8 cellular contexts compared by ENCODE assay signal in genomic region chr17:7989781-7990655, GRCh38. TPM values are rescaled to one million over a fixed set of nuclear protein-coding genes. Genes with fewer than 3 reads are reported as not detected.
A peak's percentile ranks its signal among the peaks of the same experiment; 100 is the strongest.
DNase-seq lines count a peak whose midpoint lies in the region; ATAC-seq and TF ChIP-seq lines count a peak whose summit lies in the region.

No MANE protein-coding gene starts in this region.

- H3K36me3 ChIP-seq in HCT116 (ENCODE audit: control insufficient read depth in 1 of 2, insufficient read depth in 2 of 2, low read length in 2 of 2) (no peaks in the 10 kb centered on the region), sigmoid colon (no peaks in the 10 kb centered on the region)

- H3K79me2 ChIP-seq in HCT116 (ENCODE audit: insufficient read depth, low read length), result no peaks in the 10 kb centered on the region

- H3K27ac ChIP-seq in HCT116 (ENCODE audit: low read depth, low read length) (peak overlapping the region; percentile 57; the same call in 1 of the 2 replicates), sigmoid colon (peak overlapping the region; percentile 9 to 62 (median 20))

- H3K9me3 ChIP-seq in HCT116 (ENCODE audit: control insufficient read depth in 1 of 2, insufficient read depth in 1 of 2, low read depth in 1 of 2, low read length in 2 of 2) (no peaks in the 10 kb centered on the region), sigmoid colon (no peaks in the 10 kb centered on the region)

- TF ChIP-seq RAD21 in HCT116 (IDR thresholded peaks at IDR 0.05; ENCODE audit: low read depth), result peak; percentile 69

- RAD21 ChIA-PET in HCT116 (lab: Charles Lee; ENCODE audit: low non-redundant PET in 1 of 2, low total read pairs in 2 of 2, uncharacterized antibody in 2 of 2, unreplicated experiment in 2 of 2), result interaction anchor here (0.6 to 1.4 kb wide), 5 partner anchors 26 to 290 kb away, joined by 3 to 7 read pairs (median 4); no protein-coding TSS in a partner anchor

- peaks cover 10 to 29% of the 10 kb centered on the region in 2 experiments for H3K4me1 ChIP-seq in HCT116 (ENCODE audit: control insufficient read depth in 1 of 2, insufficient read depth in 2 of 2, low read length in 2 of 2)
- H3K4me1 ChIP-seq in sigmoid colon, result peaks cover 0 to 12% (median 8%) of the 10 kb centered on the region in 4 donors

- CTCF ChIA-PET in HCT116 (lab: Charles Lee), result interaction anchor here (0.6 to 3.0 kb wide), 23 partner anchors 9 to 246 kb away, joined by 3 to 47 read pairs (median 4); partner anchors contain the start of genes CHD3, CNTROB, GUCY2D and NAA38

- intact Hi-C loops in HCT116 (cut with micrococcal nuclease) (loop anchor here (2.0 to 5.0 kb wide), 3 partner anchors 52 to 248 kb away; no protein-coding TSS in a partner anchor), sigmoid colon (cut with DNase I) (loop anchor here (1.0 to 10.0 kb wide), 4 partner anchors 78 to 245 kb away; no protein-coding TSS in a partner anchor)

- TF ChIP-seq CTCF in HCT116 (IDR thresholded peaks at IDR 0.05 in 2 of 3, conservative IDR thresholded peaks at IDR 0.05 in 1 of 3; ENCODE audit: borderline replicate concordance in 1 of 3, insufficient read depth in 1 of 3, low read depth in 2 of 3, low read length in 2 of 3), result peak; percentile 83 to 94 (median 90)
- peak; percentile 90 to 98 (median 94) for TF ChIP-seq CTCF in sigmoid colon (IDR thresholded peaks at IDR 0.05)

- no peak for TF ChIP-seq EP300 in sigmoid colon (IDR thresholded peaks at IDR 0.05)

- no peaks in the 10 kb centered on the region for H4K20me1 ChIP-seq in HCT116 (ENCODE audit: insufficient read depth)

- H3K27me3 ChIP-seq in HCT116 (ENCODE audit: insufficient read depth, low read length), result no peaks in the 10 kb centered on the region
- H3K27me3 ChIP-seq in sigmoid colon, result peaks cover 0 to 7% (median 0%) of the 10 kb centered on the region in 3 donors

- H3K4me3 ChIP-seq in HCT116 (replicated peaks in 1 of 2; ENCODE audit: low read depth in 1 of 2, low read length in 2 of 2), result peak overlapping the region; percentile 44 to 60
- H3K4me3 ChIP-seq in sigmoid colon, result peak overlapping the region; percentile 33 to 59 (median 52)

- no peaks in the 10 kb centered on the region for H3K9me2 ChIP-seq in HCT116 (ENCODE audit: insufficient read depth)

- H3K9ac ChIP-seq in HCT116 (ENCODE audit: low read length), result peak overlapping the region; percentile 71

- peak; percentile 78 for TF ChIP-seq POLR2A in HCT116 (IDR thresholded peaks at IDR 0.05; ENCODE audit: borderline replicate concordance, extremely low read depth, insufficient read depth, insufficient read length)
- TF ChIP-seq POLR2A in sigmoid colon (IDR thresholded peaks at IDR 0.05), result no peak

- ATAC-seq in HCT116 (peak; percentile 88), HG03280 (IDR thresholded peaks at IDR 0.05; ENCODE audit: unreplicated experiment) (no peak)

- WGBS in sigmoid colon, 2 donors, result 2 to 3% methylated on average over 59 of the region's 59 CpGs

- peak overlapping the region; percentile 92 for H3K4me2 ChIP-seq in HCT116 (ENCODE audit: low read length)

- H2AFZ ChIP-seq in HCT116 (ENCODE audit: low read depth, low read length, poor library complexity, severe bottlenecking), result peak overlapping the region; percentile 70

- DNase-seq in GM03348 (ENCODE audit: low spot score) (peak; percentile 91), HCT116 (ENCODE audit: low read depth, low spot score) (peak; percentile 63), NCI-H1436 (lab: John Stamatoyannopoulos, UW) (peak; percentile 81), T-helper 22 cell (ENCODE audit: low read depth) (peak; percentile 65), astrocyte of the hippocampus (ENCODE audit: low read depth, low spot score) (peak; percentile 86), iPS DF 4.7 (ENCODE audit: extremely low read depth, low spot score) (peak; percentile 78), sigmoid colon (peak; percentile 90)

- POLR2A ChIA-PET in HCT116 (lab: Charles Lee), result interaction anchor here (1.7 kb wide), 1 partner anchor 51 kb away, joined by 4 read pairs; no protein-coding TSS in a partner anchor

- BruUV-seq in HCT116 (replicated peaks; lab: Mats Ljungman, UMichigan), result no TSS peak

TF ChIP-seq in HCT116, 20 proteins besides CTCF, POLR2A, EP300 and RAD21:
- TF ChIP-seq ZFX (IDR thresholded peaks at IDR 0.05), result peak; percentile 50; the same call in 1 of the 2 replicates
- peak; percentile 43; the same call in 1 of the 2 replicates for TF ChIP-seq ELF1 (IDR thresholded peaks at IDR 0.05; ENCODE audit: borderline replicate concordance, low read depth)
- TF ChIP-seq FOSL1 (IDR thresholded peaks at IDR 0.05; ENCODE audit: low read depth), result no peak
- TF ChIP-seq POLR2AphosphoS5 (IDR thresholded peaks at IDR 0.05; ENCODE audit: low read depth, low read length), result peak; percentile 74
- TF ChIP-seq ZNF274 (IDR thresholded peaks at IDR 0.05; ENCODE audit: low read depth, low read length), result no peak
- TF ChIP-seq YY1 (IDR thresholded peaks at IDR 0.05; ENCODE audit: extremely low read depth, insufficient replicate concordance, low read depth, low read length), result no peak
- TF ChIP-seq EZH2 (IDR thresholded peaks at IDR 0.05), result no peak
- TF ChIP-seq JUND (IDR thresholded peaks at IDR 0.05), result no peak
- TF ChIP-seq CBX3 (IDR thresholded peaks at IDR 0.05; ENCODE audit: low read depth), result peak; percentile 80; the same call in 1 of the 2 replicates
- TF ChIP-seq EGR1 (IDR thresholded peaks at IDR 0.05; ENCODE audit: low read depth), result peak; percentile 38; the same call in 1 of the 2 replicates
- TF ChIP-seq SRF (IDR thresholded peaks at IDR 0.05; ENCODE audit: low read depth), result no peak
- TF ChIP-seq, protein P1, sequence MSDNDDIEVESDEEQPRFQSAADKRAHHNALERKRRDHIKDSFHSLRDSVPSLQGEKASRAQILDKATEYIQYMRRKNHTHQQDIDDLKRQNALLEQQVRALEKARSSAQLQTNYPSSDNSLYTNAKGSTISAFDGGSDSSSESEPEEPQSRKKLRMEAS (IDR thresholded peaks at IDR 0.05), result peak; percentile 85
- 0 out of 2 replicates have a peak, but pooled peaks have one; percentile 17 for TF ChIP-seq SIN3A (IDR thresholded peaks at IDR 0.05; ENCODE audit: low read depth)
- TF ChIP-seq TCF7L2 (IDR thresholded peaks at IDR 0.05; ENCODE audit: borderline replicate concordance, extremely low read depth, insufficient read depth, insufficient read length), result no peak

RNA-seq across cellular contexts. Expression of gene GUCY2D, which starts 12.4 kb away (rescaled TPM):
- total RNA-seq in HCT116 (2021; ENCODE audit: unreplicated experiment), result 1.4 TPM
- 1.1 and 2.9 TPM in 2 replicates for polyA plus RNA-seq in HCT116 (2012)
- total RNA-seq in sigmoid colon, result not detected
- polyA plus RNA-seq in sigmoid colon, result under 1 TPM in 1 of 3 donors, not detected in 2; 0.04 TPM

RNA-seq across cellular contexts. Expression of gene ALOX15B, which starts 48.8 kb away (rescaled TPM):
- total RNA-seq in HCT116 (2021; ENCODE audit: unreplicated experiment), result 0.30 TPM
- 0.01 and 0.07 TPM in 2 replicates for polyA plus RNA-seq in HCT116 (2012)
- total RNA-seq in sigmoid colon, result 1 to 10 TPM; 2.8 to 5.3 (median 4.3) TPM
- 1 to 10 TPM; 1.2 to 3.2 (median 1.8) TPM for polyA plus RNA-seq in sigmoid colon

RNA-seq across cellular contexts. Expression of gene CNTROB, which starts 58.0 kb away (rescaled TPM):
- total RNA-seq in HCT116 (2021; ENCODE audit: unreplicated experiment) (54.6 TPM), sigmoid colon (10 to 100 TPM; 11.8 to 40.4 (median 30.0) TPM)
- polyA plus RNA-seq in HCT116 (2012), result 56.4 and 62.3 TPM in 2 replicates
- 10 to 100 TPM; 16.6 to 33.3 (median 16.8) TPM for polyA plus RNA-seq in sigmoid colon

RNA-seq across cellular contexts. Expression of gene TRAPPC1, which starts 58.3 kb away (rescaled TPM):
- total RNA-seq in HCT116 (2021; ENCODE audit: unreplicated experiment), result 123 TPM
- 187 TPM in 2 replicates for polyA plus RNA-seq in HCT116 (2012)
- 10 to 100 TPM; 33.5 to 66.5 (median 45.7) TPM for total RNA-seq in sigmoid colon
- polyA plus RNA-seq in sigmoid colon, result 100 to 1,000 TPM; 123 to 170 (median 123) TPM
